ENCODE assay signal across 22 cellular contexts in the genomic region with DNA sequence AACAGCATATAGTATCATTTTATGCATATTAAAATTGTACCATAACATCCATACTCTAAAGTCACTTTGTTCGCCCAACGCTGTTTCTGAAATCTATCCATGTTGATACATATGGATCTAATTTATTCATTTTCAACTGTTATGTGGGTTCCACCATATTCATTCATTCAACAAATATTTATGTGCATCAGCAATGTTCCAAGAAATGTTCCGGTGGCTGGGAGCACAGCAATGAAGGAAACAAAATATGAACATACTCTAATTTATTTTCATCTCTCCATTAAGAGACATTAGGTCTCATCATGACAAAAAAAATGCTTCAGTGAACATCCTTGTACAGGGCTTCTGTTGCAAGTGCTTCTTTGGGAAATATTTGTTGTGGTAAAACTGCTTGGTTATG.
"Had no signal": no experiment of that assay in that cellular context is flagged by ENCODE, and none has a peak within 500 bp of the region (broad histone marks: within the 10 kb centered on the region; RNA-seq: fewer than 3 reads in every experiment).

No MANE protein-coding gene starts in this region.

- H3K4me1 Mint-ChIP-seq: mesothelial cell of epicardium; natural killer cell; stimulated activated effector memory CD8-positive, alpha-beta T cell treated with anti-CD3 and anti-CD28 coated beads, Interleukin-12 subunit alpha, Interleukin-12 subunit beta, amount 100 ng/mL, for 72 hours; stimulated activated naive CD8-positive, alpha-beta T cell treated with anti-CD3 and anti-CD28 coated beads, Interleukin-15, amount 100 ng/mL, for 72 hours had no signal

- H3K27me3 Mint-ChIP-seq: naive B cell; stimulated activated naive CD8-positive, alpha-beta T cell treated with anti-CD3 and anti-CD28 coated beads, Interleukin-15, amount 100 ng/mL, for 72 hours; type B pancreatic cell had no signal

- H3K4me3 ChIP-seq: left ventricle myocardium inferior, lung, pancreas, prostate gland, skin epidermis, tibial nerve, uterus had no signal

- DNase-seq: islet precursor cell; left ventricle myocardium inferior; mesendoderm; naive B cell; natural killer cell; pancreas; posterior cingulate gyrus; retina; right cardiac atrium; stimulated activated CD4-positive, alpha-beta T cell treated with anti-CD3 and anti-CD28 coated beads, Interleukin-4, amount 100 ng/mL, for 24 hours; stimulated activated naive CD4-positive, alpha-beta T cell treated with Interleukin-2 at 50 U/mL for 16 hours; stimulated activated naive CD8-positive, alpha-beta T cell treated with anti-CD3 and anti-CD28 coated beads, Interleukin-15, amount 100 ng/mL, for 72 hours; substantia nigra; uterus had no signal

- H3K27ac ChIP-seq: left ventricle myocardium inferior, pancreas, prostate gland, skin epidermis, tibial nerve, uterus had no signal

- H3K36me3 Mint-ChIP-seq: naive B cell; natural killer cell; stimulated activated effector memory CD8-positive, alpha-beta T cell treated with anti-CD3 and anti-CD28 coated beads, Interleukin-12 subunit alpha, Interleukin-12 subunit beta, amount 100 ng/mL, for 72 hours; type B pancreatic cell had no signal

- ATAC-seq: natural killer cell; pancreas; right cardiac atrium; sciatic nerve; stimulated activated effector memory CD8-positive, alpha-beta T cell treated with anti-CD3 and anti-CD28 coated beads, Interleukin-12 subunit alpha, Interleukin-12 subunit beta, amount 100 ng/mL, for 72 hours; stimulated activated naive CD8-positive, alpha-beta T cell treated with anti-CD3 and anti-CD28 coated beads, Interleukin-15, amount 100 ng/mL, for 72 hours had no signal

- H3K27me3 ChIP-seq: pancreas, tibial nerve, uterus had no signal

- H3K4me1 ChIP-seq: pancreas, prostate gland, tibial nerve, uterus had no signal

- H3K27ac Mint-ChIP-seq: mesothelial cell of epicardium; natural killer cell; stimulated activated effector memory CD8-positive, alpha-beta T cell treated with anti-CD3 and anti-CD28 coated beads, Interleukin-12 subunit alpha, Interleukin-12 subunit beta, amount 100 ng/mL, for 72 hours; stimulated activated naive CD8-positive, alpha-beta T cell treated with anti-CD3 and anti-CD28 coated beads, Interleukin-15, amount 100 ng/mL, for 72 hours; type B pancreatic cell had no signal

- H3K36me3 ChIP-seq: left ventricle myocardium inferior, pancreas, prostate gland, tibial nerve, uterus had no signal

- H3K9me3 ChIP-seq: left ventricle myocardium inferior, pancreas, prostate gland, tibial nerve, uterus had no signal

- H3K9me3 Mint-ChIP-seq: naive B cell; natural killer cell; stimulated activated effector memory CD8-positive, alpha-beta T cell treated with anti-CD3 and anti-CD28 coated beads, Interleukin-12 subunit alpha, Interleukin-12 subunit beta, amount 100 ng/mL, for 72 hours; stimulated activated naive CD8-positive, alpha-beta T cell treated with anti-CD3 and anti-CD28 coated beads, Interleukin-15, amount 100 ng/mL, for 72 hours; type B pancreatic cell had no signal

- H3K4me3 Mint-ChIP-seq: mesothelial cell of epicardium; naive B cell; natural killer cell; stimulated activated effector memory CD8-positive, alpha-beta T cell treated with anti-CD3 and anti-CD28 coated beads, Interleukin-12 subunit alpha, Interleukin-12 subunit beta, amount 100 ng/mL, for 72 hours; stimulated activated naive CD8-positive, alpha-beta T cell treated with anti-CD3 and anti-CD28 coated beads, Interleukin-15, amount 100 ng/mL, for 72 hours; type B pancreatic cell had no signal
